ENCODE assay signal across 15 cellular contexts in the genomic region with DNA sequence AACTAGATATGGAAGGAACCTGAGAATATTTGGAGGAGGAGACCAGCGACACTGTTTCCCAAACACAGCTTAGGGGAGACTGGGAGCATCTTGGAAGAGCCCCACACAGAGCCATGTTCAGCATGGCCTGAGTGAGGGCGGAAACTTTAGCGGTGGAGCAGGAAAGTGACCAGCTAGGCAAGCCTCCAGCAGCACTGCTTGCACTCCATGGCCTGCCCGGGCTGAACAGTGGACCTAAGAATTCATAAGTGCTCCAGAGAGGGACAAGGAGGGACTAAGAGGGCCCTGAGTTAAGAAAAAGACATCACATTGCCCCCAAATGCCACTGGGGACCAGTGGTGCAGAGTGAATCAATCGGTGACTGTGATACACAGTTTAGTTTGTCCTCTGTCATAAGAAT.
DNase-seq lines count a peak whose midpoint lies in the region; ATAC-seq and TF ChIP-seq lines count a peak whose summit lies in the region.
"Had no signal": no experiment of that assay in that cellular context is flagged by ENCODE, and none has a peak within 500 bp of the region (broad histone marks: within the 10 kb centered on the region; RNA-seq: fewer than 3 reads in every experiment).

No MANE protein-coding gene starts in this region.

- no peaks in the 10 kb centered on the region for H3K9me3 Mint-ChIP-seq in brain

- peaks cover 61% of the 10 kb centered on the region for H3K4me1 Mint-ChIP-seq in brain

- DNase-seq in left ventricle myocardium superior (peak; percentile 53), posterior vena cava (ENCODE audit: low spot score) (peak; percentile 80), transverse colon (no peak), DMS 273 treated with DMSO at 0.1 percent for 48 hours (lab: John Stamatoyannopoulos, UW) (no peak), DMS153 treated with DMSO at 0.1 percent for 48 hours (lab: John Stamatoyannopoulos, UW; ENCODE audit: unreplicated experiment) (no peak)
- DNase-seq: activated CD4-positive, alpha-beta T cell treated with anti-CD3 and anti-CD28 coated beads, Interleukin-2, amount 50 U/mL, for 1 hour; activated CD8-positive, alpha-beta memory T cell treated with anti-CD3 and anti-CD28 coated beads, Interleukin-2, amount 50 U/mL, for 48 hours; activated gamma-delta T cell treated with Interleukin-2 at 50 U/mL for 16 hours; H7; mucosa of descending colon; NCI-H1105; NCI-H2081 treated with DMSO at 0.1 percent for 48 hours; NCI-H510A had no signal

- ATAC-seq in left ventricle myocardium superior (no peak), HG02623 (IDR thresholded peaks at IDR 0.05; ENCODE audit: unreplicated experiment) (no peak)
- ATAC-seq: mucosa of descending colon had no signal

- H3K36me3 Mint-ChIP-seq in brain, result no peaks in the 10 kb centered on the region

- 75 to 82% methylated on average over 1 to 5 of the region's 5 CpGs for WGBS in transverse colon (ENCODE audit: low coverage in 1 of 2), 2 donors

- in situ Hi-C loops in transverse colon (cut with MboI; ENCODE audit: low pct_ligation_motif_present in 1 of 4, low pct_unique_long_range_greater_than_20kb in 1 of 4, low sequenced_read_pairs in 3 of 4), result no loop called here

- TF ChIP-seq CTCF in brain (conservative IDR thresholded peaks at IDR 0.05) (no peak), transverse colon (IDR thresholded peaks at IDR 0.05) (no peak)

- no peak for TF ChIP-seq POLR2A in transverse colon (IDR thresholded peaks at IDR 0.05)

- no peak overlapping the region for H3K4me3 ChIP-seq in transverse colon
- H3K4me3 ChIP-seq: mucosa of descending colon had no signal

- H3K27me3 Mint-ChIP-seq in brain, result no peaks in the 10 kb centered on the region

- H3K27ac ChIP-seq in transverse colon, result peak overlapping the region; percentile 36 to 66 (median 52)

- TF ChIP-seq EP300 in transverse colon (IDR thresholded peaks at IDR 0.05; ENCODE audit: low read depth), result no peak

- H3K36me3 ChIP-seq in transverse colon, result no peaks in the 10 kb centered on the region

- H3K27me3 ChIP-seq in transverse colon, result no peaks in the 10 kb centered on the region

- no peaks in the 10 kb centered on the region for H3K9me3 ChIP-seq in transverse colon
- H3K9me3 ChIP-seq: mucosa of descending colon had no signal

- no peak overlapping the region for H3K4me3 Mint-ChIP-seq in brain

- peaks cover 7 to 47% (median 26%) of the 10 kb centered on the region in 4 donors for H3K4me1 ChIP-seq in transverse colon

- peak overlapping the region in 4 of 5 experiments; percentile 4 to 79 (median 47) for H3K27ac Mint-ChIP-seq in brain

- intact Hi-C loops in left ventricle myocardium superior (cut with micrococcal nuclease), result no loop called here
- intact Hi-C loops in posterior vena cava (cut with DNase I), result no loop called here
- intact Hi-C loops in transverse colon (cut with DNase I; ENCODE audit: low total_unique reads), result no loop called here

Comparison
In these comparisons a context has a peak if more than half of its experiments do, and no peak if none do; other contexts are left out.
1. DNase-seq: peak in left ventricle myocardium superior (single experiment) and posterior vena cava (single experiment); none in transverse colon (single experiment), DMS 273 treated with DMSO at 0.1 percent for 48 hours (single experiment) and DMS153 treated with DMSO at 0.1 percent for 48 hours (single experiment).